Comparison of ENCODE assay signal across 20 cellular contexts in genomic region chr1:9465640-9466039, GRCh38.
DNase-seq lines count a peak whose midpoint lies in the region; ATAC-seq, FAIRE-seq and TF ChIP-seq lines count a peak whose summit lies in the region.
"Had no signal": no experiment of that assay in that cellular context is flagged by ENCODE, and none has a peak within 500 bp of the region (broad histone marks: within the 10 kb centered on the region; RNA-seq: fewer than 3 reads in every experiment).

No MANE protein-coding gene starts in this region.

- TF ChIP-seq CTCF in GM23338 (conservative IDR thresholded peaks at IDR 0.05; ENCODE audit: low read depth in 2 of 2): no peak
- no peak for TF ChIP-seq CTCF in HepG2 (CRISPR knock-in tag; IDR thresholded peaks at IDR 0.05)
- no peak for TF ChIP-seq CTCF in heart left ventricle (IDR thresholded peaks at IDR 0.05)

- no TSS peak for BruUV-seq in HepG2 (replicated peaks; lab: Mats Ljungman, UMichigan)

- intact Hi-C loops in HepG2 (cut with micrococcal nuclease; ENCODE audit: unreplicated experiment): no loop called here
- intact Hi-C loops in heart left ventricle (cut with DNase I): loop anchor here in 1 of 10 donors (2.0 kb wide), 1 partner anchor 17 kb away; no protein-coding TSS in a partner anchor

- TF ChIP-seq EP300 in HepG2 (IDR thresholded peaks at IDR 0.05; ENCODE audit: low read depth in 2 of 2, low read length in 2 of 2) (no peak), HepG2 (CRISPR knock-in tag; IDR thresholded peaks at IDR 0.05; ENCODE audit: borderline replicate concordance) (no peak)

- no peak overlapping the region for H3K9ac ChIP-seq in HepG2 (ENCODE audit: insufficient read depth, low read depth, low read length)
- H3K9ac ChIP-seq: BLaER1 had no signal

- H3K79me2 ChIP-seq in GM23338 (replicated peaks; ENCODE audit: insufficient read depth): no peaks in the 10 kb centered on the region
- no peaks in the 10 kb centered on the region for H3K79me2 ChIP-seq in HepG2 (ENCODE audit: insufficient read depth, low read length)

- H3F3A ChIP-seq in GM23338 (replicated peaks; ENCODE audit: low read depth): no peaks in the 10 kb centered on the region

- no peak for TF ChIP-seq RAD21 in HepG2 (CRISPR knock-in tag; IDR thresholded peaks at IDR 0.05)

- H3K4me1 Mint-ChIP-seq in GM23338: no peaks in the 10 kb centered on the region
- H3K4me1 Mint-ChIP-seq: CD4-positive, alpha-beta memory T cell had no signal

- in situ Hi-C loops in HepG2 (cut with HindIII; ENCODE audit: extremely low pct_ligation_motif_present, low pct_unique_long_range_greater_than_20kb): no loop called here

- H3K4me1 ChIP-seq in GM23338 (ENCODE audit: insufficient read depth) (no peaks in the 10 kb centered on the region), HepG2 (ENCODE audit: insufficient read depth, low read length) (peaks cover 21% of the 10 kb centered on the region), heart left ventricle (peaks cover 0 to 3% (median 0%) of the 10 kb centered on the region in 12 donors)
- H3K4me1 ChIP-seq: BLaER1, HAP-1 had no signal

- 19% methylated on average over 8 of the region's 9 CpGs for WGBS in HepG2 (ENCODE audit: low lambda C conversion rate)
- 63 to 78% (median 70%) methylated on average over 8 to 9 of the region's 9 CpGs for WGBS in heart left ventricle, 4 donors

- H3K27me3 ChIP-seq in GM23338 (ENCODE audit: insufficient read depth): no peaks in the 10 kb centered on the region
- H3K27me3 ChIP-seq in HepG2 (ENCODE audit: control insufficient read depth in 1 of 2, insufficient read depth in 2 of 2, low read length in 2 of 2): peaks cover 7 to 34% of the 10 kb centered on the region in 2 experiments
- H3K27me3 ChIP-seq in heart left ventricle: no peaks in the 10 kb centered on the region
- H3K27me3 ChIP-seq: BLaER1 had no signal

- H3K4me3 ChIP-seq in GM23338 (no peak overlapping the region), HepG2 (replicated peaks in 1 of 3; ENCODE audit: insufficient read depth in 1 of 3, low read depth in 2 of 3, low read length in 3 of 3) (no peak overlapping the region), heart left ventricle (no peak overlapping the region)
- H3K4me3 ChIP-seq: BLaER1, HAP-1 had no signal

- H3K4me2 ChIP-seq in GM23338 (no peak overlapping the region), HepG2 (ENCODE audit: low read depth, low read length) (no peak overlapping the region)
- H3K4me2 ChIP-seq: BLaER1 had no signal

- no peak overlapping the region for H3K27ac Mint-ChIP-seq in GM23338
- H3K27ac Mint-ChIP-seq: CD4-positive, alpha-beta memory T cell had no signal

- peak overlapping the region; percentile 69; the same call in 1 of the 2 replicates for H2AFZ ChIP-seq in GM23338
- H2AFZ ChIP-seq in HepG2 (ENCODE audit: low read length): no peak overlapping the region

- ATAC-seq in GM23338 (peak; percentile 25; the same call in 1 of the 3 replicates), HepG2 (peak; percentile 60), heart left ventricle (no peak)
- ATAC-seq: Right ventricle myocardium inferior had no signal

- H3K27ac ChIP-seq in GM23338 (ENCODE audit: low read depth) (no peak overlapping the region), HepG2 (ENCODE audit: extremely low read length, insufficient read depth, low read length) (no peak overlapping the region), heart left ventricle (no peak overlapping the region)
- H3K27ac ChIP-seq: BLaER1 had no signal

- POLR2A ChIA-PET in HepG2 (lab: Yijun Ruan, JAX): no interaction called here

- H3K9me3 Mint-ChIP-seq in GM23338: no peaks in the 10 kb centered on the region

- H3K4me3 Mint-ChIP-seq in GM23338: no peak overlapping the region
- H3K4me3 Mint-ChIP-seq: CD4-positive, alpha-beta memory T cell had no signal

- no peaks in the 10 kb centered on the region for H3K36me3 ChIP-seq in GM23338 (ENCODE audit: insufficient read depth)
- H3K36me3 ChIP-seq in HepG2 (replicated peaks in 1 of 2; ENCODE audit: control insufficient read depth in 1 of 2, insufficient read depth in 2 of 2, low read length in 2 of 2): no peaks in the 10 kb centered on the region
- H3K36me3 ChIP-seq in heart left ventricle: no peaks in the 10 kb centered on the region
- H3K36me3 ChIP-seq: BLaER1, HAP-1 had no signal

- DNase-seq in 8988T: peak; percentile 32
- no peak for DNase-seq in GM23338 (ENCODE audit: low spot score)
- DNase-seq in dermis blood vessel endothelial cell: peak; percentile 53
- DNase-seq in HepG2 (ENCODE audit: low spot score): no peak
- no peak for DNase-seq in HT-29 (ENCODE audit: low spot score)
- no peak for DNase-seq in stimulated activated naive CD4-positive, alpha-beta T cell treated with Interleukin-2 at 50 U/mL for 16 hours (lab: John Stamatoyannopoulos, UW)
- no peak for DNase-seq in GM12892 (ENCODE audit: insufficient read length)
- no peak for DNase-seq in heart left ventricle
- DNase-seq: Calu3; CD4-positive, alpha-beta memory T cell; DMS53; KG1; NCI-H1417; NCI-H187 treated with DMSO at 0.1 percent for 48 hours; NCI-H446; NCI-H526 treated with DMSO at 0.1 percent for 48 hours had no signal

- peaks cover 4% of the 10 kb centered on the region for H3K27me3 Mint-ChIP-seq in GM23338 (ENCODE audit: insufficient read depth, low read depth, poor library complexity)

- H4K20me1 ChIP-seq in GM23338 (replicated peaks; ENCODE audit: insufficient read depth) (no peaks in the 10 kb centered on the region), HepG2 (ENCODE audit: insufficient read depth, low read length) (no peaks in the 10 kb centered on the region)
- H4K20me1 ChIP-seq: BLaER1 had no signal

- CTCF ChIA-PET in HepG2 (lab: Yijun Ruan, JAX; ENCODE audit: low intra/inter-chr PET ratio, low total read pairs): no interaction called here

- H3K9me3 ChIP-seq in HepG2 (ENCODE audit: low read length): no peaks in the 10 kb centered on the region
- H3K9me3 ChIP-seq in heart left ventricle: peaks cover 0 to 5% (median 0%) of the 10 kb centered on the region in 12 donors
- H3K9me3 ChIP-seq: BLaER1 had no signal

- TF ChIP-seq POLR2A in HepG2 (IDR thresholded peaks at IDR 0.05; ENCODE audit: insufficient read depth in 1 of 2, low read depth in 2 of 2, low read length in 2 of 2): no peak
- no peak for TF ChIP-seq POLR2A in GM12892 (IDR thresholded peaks at IDR 0.05; ENCODE audit: low read depth, low read length)
- no peak for TF ChIP-seq POLR2A in heart left ventricle (IDR thresholded peaks at IDR 0.05)

- H3K36me3 Mint-ChIP-seq in GM23338 (ENCODE audit: low read depth): no peaks in the 10 kb centered on the region
- H3K36me3 Mint-ChIP-seq: CD4-positive, alpha-beta memory T cell had no signal

- no peak for FAIRE-seq in HepG2 (lab: Jason Lieb, UNC)
- FAIRE-seq in GM12892 (lab: Jason Lieb, UNC): no peak
- FAIRE-seq: RCC 7860 had no signal

- no peaks in the 10 kb centered on the region for H3K9me2 ChIP-seq in GM23338 (ENCODE audit: insufficient read depth)

TF ChIP-seq in GM23338, 12 proteins besides CTCF, POLR2A, EP300 and RAD21 (continues in another document):
- TF ChIP-seq JUNB (IDR thresholded peaks at IDR 0.05; ENCODE audit: unreplicated experiment): no peak
- TF ChIP-seq, protein P1, sequence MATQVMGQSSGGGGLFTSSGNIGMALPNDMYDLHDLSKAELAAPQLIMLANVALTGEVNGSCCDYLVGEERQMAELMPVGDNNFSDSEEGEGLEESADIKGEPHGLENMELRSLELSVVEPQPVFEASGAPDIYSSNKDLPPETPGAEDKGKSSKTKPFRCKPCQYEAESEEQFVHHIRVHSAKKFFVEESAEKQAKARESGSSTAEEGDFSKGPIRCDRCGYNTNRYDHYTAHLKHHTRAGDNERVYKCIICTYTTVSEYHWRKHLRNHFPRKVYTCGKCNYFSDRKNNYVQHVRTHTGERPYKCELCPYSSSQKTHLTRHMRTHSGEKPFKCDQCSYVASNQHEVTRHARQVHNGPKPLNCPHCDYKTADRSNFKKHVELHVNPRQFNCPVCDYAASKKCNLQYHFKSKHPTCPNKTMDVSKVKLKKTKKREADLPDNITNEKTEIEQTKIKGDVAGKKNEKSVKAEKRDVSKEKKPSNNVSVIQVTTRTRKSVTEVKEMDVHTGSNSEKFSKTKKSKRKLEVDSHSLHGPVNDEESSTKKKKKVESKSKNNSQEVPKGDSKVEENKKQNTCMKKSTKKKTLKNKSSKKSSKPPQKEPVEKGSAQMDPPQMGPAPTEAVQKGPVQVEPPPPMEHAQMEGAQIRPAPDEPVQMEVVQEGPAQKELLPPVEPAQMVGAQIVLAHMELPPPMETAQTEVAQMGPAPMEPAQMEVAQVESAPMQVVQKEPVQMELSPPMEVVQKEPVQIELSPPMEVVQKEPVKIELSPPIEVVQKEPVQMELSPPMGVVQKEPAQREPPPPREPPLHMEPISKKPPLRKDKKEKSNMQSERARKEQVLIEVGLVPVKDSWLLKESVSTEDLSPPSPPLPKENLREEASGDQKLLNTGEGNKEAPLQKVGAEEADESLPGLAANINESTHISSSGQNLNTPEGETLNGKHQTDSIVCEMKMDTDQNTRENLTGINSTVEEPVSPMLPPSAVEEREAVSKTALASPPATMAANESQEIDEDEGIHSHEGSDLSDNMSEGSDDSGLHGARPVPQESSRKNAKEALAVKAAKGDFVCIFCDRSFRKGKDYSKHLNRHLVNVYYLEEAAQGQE (IDR thresholded peaks at IDR 0.05; ENCODE audit: unreplicated experiment): no peak

TF ChIP-seq in HepG2, 621 proteins besides CTCF, POLR2A, EP300 and RAD21 (continues in another document):
- TF ChIP-seq PHF20 (CRISPR knock-in tag; IDR thresholded peaks at IDR 0.05): no peak

Comparison
In these comparisons a context has a peak if more than half of its experiments do, and no peak if none do; other contexts are left out.
1. DNase-seq: peak in 8988T (single experiment) and dermis blood vessel endothelial cell (single experiment); none in GM23338 (single experiment), HepG2 (single experiment), HT-29 (single experiment), stimulated activated naive CD4-positive, alpha-beta T cell treated with Interleukin-2 at 50 U/mL for 16 hours (single experiment), GM12892 (single experiment) and heart left ventricle (0 of 5).
2. ATAC-seq: peak in GM23338 (single experiment) and HepG2 (single experiment); none in heart left ventricle (0 of 4).